17 cellular contexts compared by ENCODE assay signal in the genomic region with DNA sequence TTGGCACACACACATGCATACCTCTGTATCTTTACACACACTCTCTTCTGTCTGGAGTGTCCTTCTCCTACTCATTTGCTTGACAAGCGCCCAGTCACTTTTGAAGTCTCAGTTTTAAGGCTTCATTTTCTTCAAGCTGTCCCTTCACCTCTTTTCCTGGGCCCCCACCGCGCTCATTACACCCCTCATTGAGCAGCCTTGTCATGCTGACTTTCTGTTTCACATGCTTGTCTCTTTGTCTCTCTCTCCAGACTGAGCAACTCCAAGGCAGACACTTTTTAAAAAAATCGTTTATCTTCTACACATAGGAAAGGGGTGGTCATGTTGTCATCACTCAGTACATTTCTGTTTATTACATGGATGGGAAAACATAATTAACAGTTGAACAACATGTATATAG.
A peak's percentile ranks its signal among the peaks of the same experiment; 100 is the strongest.
DNase-seq lines count a peak whose midpoint lies in the region; ATAC-seq and FAIRE-seq lines count a peak whose summit lies in the region.
"Had no signal": no experiment of that assay in that cellular context is flagged by ENCODE, and none has a peak within 500 bp of the region (broad histone marks: within the 10 kb centered on the region; RNA-seq: fewer than 3 reads in every experiment).

No MANE protein-coding gene starts in this region.

- 93% methylated on average over 3 of the region's 4 CpGs for WGBS in mesenchymal stem cell

- peak; percentile 95 for ATAC-seq in GM19395 (IDR thresholded peaks at IDR 0.05; ENCODE audit: unreplicated experiment)
- ATAC-seq in HG02642 (IDR thresholded peaks at IDR 0.05; ENCODE audit: poor library complexity, unreplicated experiment), result peak; percentile 64
- peak; percentile 84 for ATAC-seq in HG03432 (IDR thresholded peaks at IDR 0.05; ENCODE audit: unreplicated experiment)
- ATAC-seq: activated CD8-positive, alpha-beta T cell treated with anti-CD3 and anti-CD28 coated beads, Interleukin-2, amount 10 ng/mL, durations not matched to agents 7 days and 5 days; left colon had no signal

- no peak overlapping the region for H3K4ac ChIP-seq in mesenchymal stem cell (ENCODE audit: low read depth in 1 of 2, low read length in 2 of 2)

- no peak overlapping the region for H3K23ac ChIP-seq in mesenchymal stem cell (ENCODE audit: low read length in 2 of 2)

- H2AFZ ChIP-seq in mesenchymal stem cell (ENCODE audit: low read depth, low read length), result no peak overlapping the region

- H2BK5ac ChIP-seq in mesenchymal stem cell (ENCODE audit: low read depth, low read length, poor library complexity, severe bottlenecking), result no peak overlapping the region

- H3K9ac ChIP-seq in mesenchymal stem cell (ENCODE audit: low read length), result no peak overlapping the region

- H3K27me3 ChIP-seq in mesenchymal stem cell (ENCODE audit: control insufficient read depth in 1 of 2, insufficient read depth in 1 of 2, low read length in 2 of 2), result no peaks in the 10 kb centered on the region
- H3K27me3 ChIP-seq: esophagus squamous epithelium, SJSA1 had no signal

- H2BK15ac ChIP-seq in mesenchymal stem cell (ENCODE audit: low read depth, poor library complexity, severe bottlenecking), result no peak overlapping the region

- H3K18ac ChIP-seq in mesenchymal stem cell (ENCODE audit: low read depth in 1 of 2, low read length in 2 of 2), result no peak overlapping the region

- no peak overlapping the region for H4K8ac ChIP-seq in mesenchymal stem cell (ENCODE audit: low read length)

- FAIRE-seq in GM18507 (lab: Jason Lieb, UNC), result peak; percentile 66
- FAIRE-seq: astrocyte, G401.6 had no signal

- H4K91ac ChIP-seq in mesenchymal stem cell (ENCODE audit: low read length), result no peak overlapping the region

- peaks cover 2% of the 10 kb centered on the region for H3K79me1 ChIP-seq in mesenchymal stem cell (replicated peaks; ENCODE audit: low read length, poor library complexity, severe bottlenecking)

- no peak overlapping the region for H2BK12ac ChIP-seq in mesenchymal stem cell (ENCODE audit: low read length in 2 of 2)

- no peaks in the 10 kb centered on the region for H3K9me3 ChIP-seq in mesenchymal stem cell (ENCODE audit: control insufficient read depth, low read length)
- H3K9me3 ChIP-seq: esophagus squamous epithelium, SJSA1 had no signal

- no peak overlapping the region for H2AK5ac ChIP-seq in mesenchymal stem cell (ENCODE audit: low read length, severe bottlenecking)

- no peak overlapping the region for H3K14ac ChIP-seq in mesenchymal stem cell (ENCODE audit: low read length in 2 of 2)

- no peak overlapping the region for H2BK120ac ChIP-seq in mesenchymal stem cell (ENCODE audit: low read depth, low read length)

- H3K4me3 ChIP-seq in mesenchymal stem cell (ENCODE audit: insufficient read depth in 1 of 2, low read depth in 1 of 2, low read length in 2 of 2), result no peak overlapping the region
- H3K4me3 ChIP-seq: esophagus squamous epithelium, SJSA1 had no signal

- DNase-seq in GM18507 (ENCODE audit: extremely low spot score, insufficient read length, low read depth), result peak; percentile 11
- DNase-seq in activated CD4-positive, alpha-beta T cell treated with anti-CD3 and anti-CD28 coated beads for 48 hours, result no peak
- DNase-seq in ureter (ENCODE audit: low spot score), result no peak
- no peak for DNase-seq in mesenchymal stem cell
- no peak for DNase-seq in NCI-H128 (lab: John Stamatoyannopoulos, UW; ENCODE audit: unreplicated experiment)
- DNase-seq: ACHN; activated CD8-positive, alpha-beta T cell treated with anti-CD3 and anti-CD28 coated beads, Interleukin-2, amount 10 ng/mL, durations not matched to agents 7 days and 5 days; activated gamma-delta T cell treated with Interleukin-2 at 50 U/mL for 16 hours; esophagus squamous epithelium; left colon; NCI-H1092 treated with DMSO at 0.1 percent for 48 hours had no signal

- H3K27ac ChIP-seq in mesenchymal stem cell (ENCODE audit: low read length, poor library complexity, severe bottlenecking), result no peak overlapping the region
- H3K27ac ChIP-seq: esophagus squamous epithelium, SJSA1 had no signal

- peaks cover 0 to 4% of the 10 kb centered on the region in 2 experiments for H3K36me3 ChIP-seq in mesenchymal stem cell (ENCODE audit: control insufficient read depth in 1 of 2, insufficient read depth in 2 of 2, low read depth in 1 of 2, low read length in 2 of 2)
- H3K36me3 ChIP-seq: esophagus squamous epithelium, SJSA1 had no signal

- H3K4me2 ChIP-seq in mesenchymal stem cell (ENCODE audit: low read length, poor library complexity, severe bottlenecking), result no peak overlapping the region

- H3K4me1 ChIP-seq in mesenchymal stem cell (ENCODE audit: control insufficient read depth, insufficient read depth, low read depth, low read length), result no peaks in the 10 kb centered on the region
- H3K4me1 ChIP-seq: esophagus squamous epithelium, SJSA1 had no signal
